In the genomic region with DNA sequence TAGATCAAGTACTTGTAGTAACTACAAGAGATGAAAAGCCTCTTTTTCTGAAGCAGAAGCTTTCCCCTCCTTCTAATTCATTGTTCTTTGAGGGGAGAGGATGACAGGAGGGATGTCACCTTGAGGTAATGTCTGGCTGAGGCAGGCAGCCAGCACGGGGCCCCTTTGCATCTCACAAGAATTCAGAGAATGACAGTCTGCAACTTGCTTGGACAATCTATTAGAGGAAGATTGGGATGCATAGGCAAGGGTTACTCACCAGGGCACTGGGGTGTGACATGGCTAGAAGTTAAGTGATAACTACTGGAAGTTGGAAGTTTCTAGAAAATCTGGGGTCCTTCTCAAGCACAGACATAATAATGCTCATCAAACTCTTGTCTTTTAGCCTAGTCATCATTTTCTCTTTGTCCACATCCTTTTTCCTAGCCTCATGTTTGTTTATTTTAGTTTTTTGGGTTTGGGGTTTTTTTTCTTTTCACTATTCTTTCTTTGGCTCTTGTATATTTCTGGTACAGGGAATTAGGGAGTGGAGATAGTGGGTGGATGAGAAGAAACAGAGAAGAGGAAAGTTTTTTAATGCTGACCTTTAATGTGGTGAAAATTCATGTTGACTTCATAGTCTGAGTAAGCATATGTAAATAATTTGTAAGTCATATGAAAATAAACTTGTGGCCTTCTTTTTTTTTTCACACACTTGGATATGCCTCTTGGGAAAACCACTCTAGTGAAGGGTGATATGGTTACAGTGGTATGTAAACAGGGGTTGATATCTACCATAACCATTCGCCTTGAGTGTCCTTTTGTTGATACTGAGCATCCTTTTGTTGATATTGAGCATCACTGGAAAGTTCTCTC, we compare ENCODE assay signal across 12 cellular contexts. TPM values are rescaled to one million over a fixed set of nuclear protein-coding genes. Genes with fewer than 3 reads are reported as not detected.
A peak's percentile ranks its signal among the peaks of the same experiment; 100 is the strongest.
DNase-seq lines count a peak whose midpoint lies in the region; ATAC-seq and TF ChIP-seq lines count a peak whose summit lies in the region.
"Had no signal": no experiment of that assay in that cellular context is flagged by ENCODE, and none has a peak within 500 bp of the region (broad histone marks: within the 10 kb centered on the region; RNA-seq: fewer than 3 reads in every experiment).

No MANE protein-coding gene starts in this region.

- intact Hi-C loops in Right ventricle myocardium inferior (cut with DNase I) (no loop called here), natural killer cell (cut with micrococcal nuclease) (no loop called here)

- peak; percentile 40 for DNase-seq in AG04449 (ENCODE audit: low read depth, low spot score)
- DNase-seq in HFFc6: peak; percentile 68
- peak in 1 of 61 donors; percentile 4 for DNase-seq in caudate nucleus (lab: John Stamatoyannopoulos, UW)
- peak; percentile 21 for DNase-seq in myocyte (ENCODE audit: low read depth)
- no peak for DNase-seq in DMS114 treated with DMSO at 0.1 percent for 48 hours (lab: John Stamatoyannopoulos, UW; ENCODE audit: unreplicated experiment)
- DNase-seq in RPMI8226: no peak
- no peak for DNase-seq in Right ventricle myocardium inferior (ENCODE audit: missing footprints)
- no peak for DNase-seq in natural killer cell
- DNase-seq: activated CD4-positive, CD25-positive, alpha-beta regulatory T cell; NCI-H1436; small intestine had no signal

- CTCF ChIA-PET in AG04449 (lab: Yijun Ruan, JAX): interaction anchor here (0.6 to 9.8 kb wide), 9 partner anchors 10 to 637 kb away, joined by 3 to 715 read pairs (median 6); a partner anchor contains a TSS

- H3K4me3 ChIP-seq in AG04449 (ENCODE audit: low read depth, low read length): no peak overlapping the region
- H3K4me3 ChIP-seq: SJSA1 had no signal

- POLR2A ChIA-PET in AG04449 (lab: Yijun Ruan, JAX): no interaction called here

- H3K27me3 Mint-ChIP-seq in HFFc6 (ENCODE audit: insufficient read depth) (no peaks in the 10 kb centered on the region), natural killer cell (ENCODE audit: low read depth in 2 of 2) (no peaks in the 10 kb centered on the region)

- no peak overlapping the region for H3K4me3 Mint-ChIP-seq in HFFc6
- no peak overlapping the region for H3K4me3 Mint-ChIP-seq in natural killer cell

- TF ChIP-seq CTCF in AG04449 (IDR thresholded peaks at IDR 0.05; ENCODE audit: insufficient read depth, low read length, missing control alignments): no peak
- TF ChIP-seq CTCF in HFFc6 (IDR thresholded peaks at IDR 0.05): no peak
- no peak for TF ChIP-seq CTCF in natural killer cell (IDR thresholded peaks at IDR 0.05)

- H3K27ac Mint-ChIP-seq in HFFc6 (peak overlapping the region; percentile 68), natural killer cell (no peak overlapping the region)

- H3K9me3 Mint-ChIP-seq in HFFc6: no peaks in the 10 kb centered on the region
- no peaks in the 10 kb centered on the region for H3K9me3 Mint-ChIP-seq in natural killer cell

- peak overlapping the region; percentile 18 for H3K27ac ChIP-seq in caudate nucleus (ENCODE audit: low read depth, low read length)
- H3K27ac ChIP-seq: SJSA1 had no signal

- H3K4me1 Mint-ChIP-seq in HFFc6 (ENCODE audit: low read depth): peaks cover 45% of the 10 kb centered on the region
- H3K4me1 Mint-ChIP-seq in natural killer cell: no peaks in the 10 kb centered on the region

- ATAC-seq in Right ventricle myocardium inferior (no peak), natural killer cell (no peak)

- H3K36me3 Mint-ChIP-seq in HFFc6 (ENCODE audit: low read depth): peaks cover 32% of the 10 kb centered on the region
- H3K36me3 Mint-ChIP-seq in natural killer cell: no peaks in the 10 kb centered on the region

RNA-seq across cellular contexts. Expression of a gene that starts 55.1 kb away (rescaled TPM):
- 10 to 100 TPM; 22.0 to 28.9 (median 25.0) TPM for total RNA-seq in HFFc6 (2021; fragmentation: NEBNext Ultra II Directional; extraction: Animal tissue kit (Norgen Biotek cat#: 25700))
- total RNA-seq in myocyte (12.2 and 13.9 TPM in 2 replicates), Right ventricle myocardium inferior (17.8 TPM), natural killer cell (10 to 100 TPM; 27.1 to 34.3 (median 32.5) TPM)
- 10.8 TPM for polyA plus RNA-seq in myocyte (2012)

RNA-seq across cellular contexts. Expression of a gene that starts 55.5 kb away (rescaled TPM):
- total RNA-seq in HFFc6 (2021; fragmentation: NEBNext Ultra II Directional; extraction: Animal tissue kit (Norgen Biotek cat#: 25700)): 10 to 100 TPM; 14.1 to 18.2 (median 15.6) TPM
- 8.4 and 11.7 TPM in 2 replicates for total RNA-seq in myocyte
- 19.1 TPM for polyA plus RNA-seq in myocyte (2012)
- 6.5 TPM for total RNA-seq in Right ventricle myocardium inferior
- 10 to 100 TPM; 10.5 to 11.1 (median 10.9) TPM for total RNA-seq in natural killer cell

Comparison
In these comparisons a context has a peak if more than half of its experiments do, and no peak if none do; other contexts are left out.
1. DNase-seq: peak in AG04449 (single experiment), HFFc6 (single experiment) and myocyte (single experiment); none in DMS114 treated with DMSO at 0.1 percent for 48 hours (single experiment), RPMI8226 (single experiment), Right ventricle myocardium inferior (single experiment) and natural killer cell (single experiment).